Comparison of ENCODE assay signal across 12 cellular contexts in genomic region chr19:5128251-5128931, GRCh38.
DNase-seq lines count a peak whose midpoint lies in the region; ATAC-seq and TF ChIP-seq lines count a peak whose summit lies in the region.
"Had no signal": no experiment of that assay in that cellular context is flagged by ENCODE, and none has a peak within 500 bp of the region (broad histone marks: within the 10 kb centered on the region; RNA-seq: fewer than 3 reads in every experiment).

No MANE protein-coding gene starts in this region.

- no peak overlapping the region for H2AFZ ChIP-seq in neural progenitor cell (replicated peaks)

- H3K9me3 Mint-ChIP-seq in neural progenitor cell: no peaks in the 10 kb centered on the region
- no peaks in the 10 kb centered on the region for H3K9me3 Mint-ChIP-seq in activated T-cell treated with anti-CD3 and anti-CD28 coated beads, Interleukin-2, amount 50 U/mL, for 24 hours

- no peaks in the 10 kb centered on the region for H3K79me2 ChIP-seq in neural progenitor cell (ENCODE audit: low read depth)

- H3K4me3 ChIP-seq in fibroblast of pulmonary artery (replicated peaks; ENCODE audit: low read depth, low read length) (no peak overlapping the region), neural progenitor cell (no peak overlapping the region)
- H3K4me3 ChIP-seq: SJSA1 had no signal

- ATAC-seq in GM21786 (IDR thresholded peaks at IDR 0.05; ENCODE audit: unreplicated experiment): no peak
- no peak for ATAC-seq in HG02870 (IDR thresholded peaks at IDR 0.05; ENCODE audit: unreplicated experiment)
- ATAC-seq: esophagus mucosa had no signal

- H3K27me3 ChIP-seq in neural progenitor cell: no peaks in the 10 kb centered on the region
- H3K27me3 ChIP-seq: SJSA1 had no signal

- H3K27ac Mint-ChIP-seq in neural progenitor cell: no peak overlapping the region
- no peak overlapping the region for H3K27ac Mint-ChIP-seq in activated T-cell treated with anti-CD3 and anti-CD28 coated beads, Interleukin-2, amount 50 U/mL, for 24 hours

- peaks cover 51% of the 10 kb centered on the region for H3K4me1 Mint-ChIP-seq in neural progenitor cell
- peaks cover 50% of the 10 kb centered on the region for H3K4me1 Mint-ChIP-seq in activated T-cell treated with anti-CD3 and anti-CD28 coated beads, Interleukin-2, amount 50 U/mL, for 24 hours (ENCODE audit: low read depth)

- H3K36me3 Mint-ChIP-seq in neural progenitor cell: no peaks in the 10 kb centered on the region
- H3K36me3 Mint-ChIP-seq in activated T-cell treated with anti-CD3 and anti-CD28 coated beads, Interleukin-2, amount 50 U/mL, for 24 hours (ENCODE audit: low read depth): peaks cover 17% of the 10 kb centered on the region

- TF ChIP-seq CTCF in fibroblast of pulmonary artery (IDR thresholded peaks at IDR 0.05; ENCODE audit: low read length, missing control alignments) (no peak), neural progenitor cell (IDR thresholded peaks at IDR 0.05) (no peak)

- no peaks in the 10 kb centered on the region for H3K36me3 ChIP-seq in neural progenitor cell

- H3K27me3 Mint-ChIP-seq in neural progenitor cell (ENCODE audit: insufficient read depth, low read depth): peaks cover 10% of the 10 kb centered on the region
- H3K27me3 Mint-ChIP-seq in activated T-cell treated with anti-CD3 and anti-CD28 coated beads, Interleukin-2, amount 50 U/mL, for 24 hours: no peaks in the 10 kb centered on the region

- peaks cover 60% of the 10 kb centered on the region for H3K4me1 ChIP-seq in neural progenitor cell
- H3K4me1 ChIP-seq: SJSA1 had no signal

- H3K9ac ChIP-seq in neural progenitor cell: no peak overlapping the region

- DNase-seq in AG08395 (ENCODE audit: low spot score): peak; percentile 88
- peak; percentile 59 for DNase-seq in NCI-H2227 (lab: John Stamatoyannopoulos, UW; ENCODE audit: unreplicated experiment)
- peak; percentile 87 for DNase-seq in fibroblast of pulmonary artery (ENCODE audit: low read depth)
- peak; percentile 59 for DNase-seq in neural progenitor cell (ENCODE audit: low spot score)
- no peak for DNase-seq in C1 segment of cervical spinal cord (lab: John Stamatoyannopoulos, UW)
- DNase-seq in activated T-cell treated with anti-CD3 and anti-CD28 coated beads, Interleukin-2, amount 50 U/mL, for 24 hours: no peak
- DNase-seq: MM.1S had no signal

- peak overlapping the region; percentile 63 for H3K27ac ChIP-seq in neural progenitor cell
- H3K27ac ChIP-seq: SJSA1 had no signal

- peak overlapping the region; percentile 8 for H3K4me2 ChIP-seq in neural progenitor cell

- H3K4me3 Mint-ChIP-seq in neural progenitor cell: no peak overlapping the region
- no peak overlapping the region for H3K4me3 Mint-ChIP-seq in activated T-cell treated with anti-CD3 and anti-CD28 coated beads, Interleukin-2, amount 50 U/mL, for 24 hours
- H3K4me3 Mint-ChIP-seq: CD14-positive monocyte had no signal

- no peaks in the 10 kb centered on the region for H3K9me3 ChIP-seq in neural progenitor cell (ENCODE audit: low read depth)
- H3K9me3 ChIP-seq: SJSA1 had no signal

- H3F3A ChIP-seq in neural progenitor cell (ENCODE audit: low read depth): peaks cover 33% of the 10 kb centered on the region

- H4K20me1 ChIP-seq in neural progenitor cell (ENCODE audit: low read depth): peaks cover 11% of the 10 kb centered on the region

Comparison
In these comparisons a context has a peak if more than half of its experiments do, and no peak if none do; other contexts are left out.
1. DNase-seq: peak in AG08395 (single experiment), NCI-H2227 (single experiment), fibroblast of pulmonary artery (single experiment) and neural progenitor cell (single experiment); none in C1 segment of cervical spinal cord (0 of 14) and activated T-cell treated with anti-CD3 and anti-CD28 coated beads, Interleukin-2, amount 50 U/mL, for 24 hours (single experiment).